In genomic region chr12:104473374-104473983, GRCh38 we compare ENCODE assay signal across 10 cellular contexts. TPM values are rescaled to one million over a fixed set of nuclear protein-coding genes. Genes with fewer than 3 reads are reported as not detected.
DNase-seq lines count a peak whose midpoint lies in the region; ATAC-seq and TF ChIP-seq lines count a peak whose summit lies in the region.
"Had no signal": no experiment of that assay in that cellular context is flagged by ENCODE, and none has a peak within 500 bp of the region (broad histone marks: within the 10 kb centered on the region; RNA-seq: fewer than 3 reads in every experiment).

No MANE protein-coding gene starts in this region.

- peaks cover 6% of the 10 kb centered on the region for H3K9me3 Mint-ChIP-seq in neural progenitor cell
- H3K9me3 Mint-ChIP-seq: nephron had no signal

- DNase-seq in Peyer's patch = peak in 2 of 3 donors; percentile 71 to 75
- peak; percentile 55 for DNase-seq in neural progenitor cell (ENCODE audit: low spot score)
- no peak for DNase-seq in esophagus muscularis mucosa (ENCODE audit: extremely low spot score)
- DNase-seq in DMS53 treated with DMSO at 0.1 percent for 48 hours (lab: John Stamatoyannopoulos, UW; ENCODE audit: unreplicated experiment) = no peak
- DNase-seq in gastrocnemius medialis = no peak
- DNase-seq: dorsolateral prefrontal cortex, SK-N-SH had no signal

- peaks cover 32% of the 10 kb centered on the region for H3K4me1 Mint-ChIP-seq in neural progenitor cell

- ATAC-seq in GM18868 (IDR thresholded peaks at IDR 0.05; ENCODE audit: unreplicated experiment) (peak; percentile 65), GM21723 (IDR thresholded peaks at IDR 0.05; ENCODE audit: unreplicated experiment) (peak; percentile 61), gastrocnemius medialis (no peak)

- TF ChIP-seq CTCF in Peyer's patch (IDR thresholded peaks at IDR 0.05) = no peak
- TF ChIP-seq CTCF in neural progenitor cell (IDR thresholded peaks at IDR 0.05) = no peak
- TF ChIP-seq CTCF in esophagus muscularis mucosa (IDR thresholded peaks at IDR 0.05) = no peak
- TF ChIP-seq CTCF in gastrocnemius medialis (IDR thresholded peaks at IDR 0.05 in 4 of 5, conservative IDR thresholded peaks at IDR 0.05 in 1 of 5) = no peak

- H3K27me3 ChIP-seq in Peyer's patch (no peaks in the 10 kb centered on the region), neural progenitor cell (no peaks in the 10 kb centered on the region), esophagus muscularis mucosa (no peaks in the 10 kb centered on the region), gastrocnemius medialis (no peaks in the 10 kb centered on the region)
- H3K27me3 ChIP-seq: dorsolateral prefrontal cortex had no signal

- H3K27ac ChIP-seq in Peyer's patch = peak overlapping the region; percentile 17 to 71 (median 38)
- no peak overlapping the region for H3K27ac ChIP-seq in neural progenitor cell
- H3K27ac ChIP-seq in esophagus muscularis mucosa (replicated peaks in 1 of 4) = no peak overlapping the region
- no peak overlapping the region for H3K27ac ChIP-seq in gastrocnemius medialis
- H3K27ac ChIP-seq: dorsolateral prefrontal cortex had no signal

- H3K4me1 ChIP-seq in Peyer's patch = peaks cover 0 to 18% (median 8%) of the 10 kb centered on the region in 4 donors
- peaks cover 25% of the 10 kb centered on the region for H3K4me1 ChIP-seq in neural progenitor cell
- no peaks in the 10 kb centered on the region for H3K4me1 ChIP-seq in esophagus muscularis mucosa
- H3K4me1 ChIP-seq in gastrocnemius medialis = peaks cover 0 to 3% of the 10 kb centered on the region in 2 donors

- peak overlapping the region; percentile 55 for H3K27ac Mint-ChIP-seq in neural progenitor cell
- H3K27ac Mint-ChIP-seq: nephron had no signal

- H3K79me2 ChIP-seq in neural progenitor cell (ENCODE audit: low read depth) = peaks cover 20% of the 10 kb centered on the region

- in situ Hi-C loops in gastrocnemius medialis (cut with MboI; ENCODE audit: low sequenced_read_pairs in 4 of 4) = no loop called here

- H2AFZ ChIP-seq in neural progenitor cell (replicated peaks) = no peak overlapping the region

- peaks cover 3% of the 10 kb centered on the region for H3K27me3 Mint-ChIP-seq in neural progenitor cell (ENCODE audit: insufficient read depth, low read depth)

- 64% methylated on average over 10 of the region's 10 CpGs for WGBS in esophagus muscularis mucosa

- peak overlapping the region; percentile 22 for H3K4me3 Mint-ChIP-seq in neural progenitor cell
- H3K4me3 Mint-ChIP-seq: nephron had no signal

- no peak overlapping the region for H3K9ac ChIP-seq in neural progenitor cell
- H3K9ac ChIP-seq: SK-N-SH had no signal

- H3K36me3 ChIP-seq in Peyer's patch (no peaks in the 10 kb centered on the region), neural progenitor cell (no peaks in the 10 kb centered on the region), esophagus muscularis mucosa (no peaks in the 10 kb centered on the region), gastrocnemius medialis (no peaks in the 10 kb centered on the region)

- H3K9me3 ChIP-seq in Peyer's patch = no peaks in the 10 kb centered on the region
- H3K9me3 ChIP-seq in neural progenitor cell (ENCODE audit: low read depth) = no peaks in the 10 kb centered on the region
- no peaks in the 10 kb centered on the region for H3K9me3 ChIP-seq in esophagus muscularis mucosa
- H3K9me3 ChIP-seq in gastrocnemius medialis = no peaks in the 10 kb centered on the region
- H3K9me3 ChIP-seq: SK-N-SH had no signal

- no peak for TF ChIP-seq EP300 in esophagus muscularis mucosa (IDR thresholded peaks at IDR 0.05)

- peaks cover 26% of the 10 kb centered on the region for H3F3A ChIP-seq in neural progenitor cell (ENCODE audit: low read depth)

- peak overlapping the region; percentile 28 for H3K4me2 ChIP-seq in neural progenitor cell
- H3K4me2 ChIP-seq: SK-N-SH had no signal

- intact Hi-C loops in esophagus muscularis mucosa (cut with DNase I) = no loop called here
- intact Hi-C loops in gastrocnemius medialis (cut with DNase I; ENCODE audit: low total_unique reads) = no loop called here

- no peak for TF ChIP-seq POLR2A in Peyer's patch (IDR thresholded peaks at IDR 0.05)
- no peak for TF ChIP-seq POLR2A in esophagus muscularis mucosa (IDR thresholded peaks at IDR 0.05; ENCODE audit: low read depth)
- no peak for TF ChIP-seq POLR2A in gastrocnemius medialis (IDR thresholded peaks at IDR 0.05)

- no peak overlapping the region for H3K4me3 ChIP-seq in Peyer's patch
- no peak overlapping the region for H3K4me3 ChIP-seq in neural progenitor cell
- no peak overlapping the region for H3K4me3 ChIP-seq in esophagus muscularis mucosa
- H3K4me3 ChIP-seq in gastrocnemius medialis = no peak overlapping the region
- H3K4me3 ChIP-seq: dorsolateral prefrontal cortex had no signal

- H3K36me3 Mint-ChIP-seq in neural progenitor cell = peaks cover 9% of the 10 kb centered on the region

- peaks cover 58% of the 10 kb centered on the region for H4K20me1 ChIP-seq in neural progenitor cell (ENCODE audit: low read depth)

RNA-seq across cellular contexts. Expression of gene CHST11, which starts 16.7 kb away (rescaled TPM):
- total RNA-seq in Peyer's patch (100 to 1,000 TPM in 1 of 4 donors, 10 to 100 TPM in 2, 1 to 10 TPM in 1; 9.9 to 119 (median 15.6) TPM), neural progenitor cell (ENCODE audit: low replicate concordance) (7.7 and 10.2 TPM in 2 replicates), esophagus muscularis mucosa (10 to 100 TPM in 1 of 4 donors, 1 to 10 TPM in 3; 5.7 to 15.7 (median 7.1) TPM), gastrocnemius medialis (1 to 10 TPM in 3 of 4 donors, under 1 TPM in 1; 0.17 to 2.1 (median 1.4) TPM)

Comparison
In these comparisons a context has a peak if more than half of its experiments do, and no peak if none do; other contexts are left out.
1. ATAC-seq: peak in GM18868 (single experiment) and GM21723 (single experiment); none in gastrocnemius medialis (0 of 2).
2. DNase-seq: peak in Peyer's patch (2 of 3) and neural progenitor cell (single experiment); none in esophagus muscularis mucosa (single experiment), DMS53 treated with DMSO at 0.1 percent for 48 hours (single experiment) and gastrocnemius medialis (0 of 2).
3. H3K27ac ChIP-seq: peak in Peyer's patch (4 of 4); none in neural progenitor cell (single experiment), esophagus muscularis mucosa (0 of 4) and gastrocnemius medialis (0 of 4).